In the genomic region with DNA sequence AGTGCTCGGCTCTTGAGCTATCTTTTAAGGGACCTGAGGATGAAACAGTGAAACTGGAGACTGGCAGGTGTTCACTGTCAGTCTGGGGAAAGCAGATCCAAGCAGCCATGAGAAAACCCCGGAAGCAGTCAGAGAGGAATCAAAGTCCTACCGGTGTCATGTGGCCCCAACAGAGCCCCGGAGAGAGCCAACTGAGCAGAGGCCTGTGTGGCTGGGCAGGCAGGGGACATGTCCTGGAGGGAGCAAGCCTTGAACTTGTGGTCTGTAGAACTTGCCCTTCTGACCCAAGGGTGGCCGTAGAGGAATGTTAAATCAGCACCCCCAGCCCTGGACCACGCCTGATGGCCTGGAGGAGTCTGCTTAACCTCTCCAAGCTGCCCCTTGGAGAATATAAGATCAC, we compare ENCODE assay signal across 27 cellular contexts.
"Had no signal": no experiment of that assay in that cellular context is flagged by ENCODE, and none has a peak within 500 bp of the region (broad histone marks: within the 10 kb centered on the region; RNA-seq: fewer than 3 reads in every experiment).

No MANE protein-coding gene starts in this region.

- H2AFZ ChIP-seq: hepatocyte, neural progenitor cell had no signal

- H3K79me2 ChIP-seq: hepatocyte had no signal

- DNase-seq: colonic mucosa; effector CD8-positive, alpha-beta T cell; endodermal cell; foreskin keratinocyte; heart left ventricle; left cardiac atrium; left lung; mesenchymal stem cell; midbrain; naive thymus-derived CD4-positive, alpha-beta T cell; posterior cingulate gyrus; retina; stimulated activated CD4-positive, alpha-beta T cell treated with anti-CD3 and anti-CD28 coated beads, Interleukin-2, amount 100 ng/mL, for 24 hours; stimulated activated CD4-positive, alpha-beta T cell treated with anti-CD3 and anti-CD28 coated beads, Interleukin-4, amount 100 ng/mL, for 24 hours; stimulated activated naive CD4-positive, alpha-beta T cell treated with Interleukin-2 at 50 U/mL for 16 hours; stomach; thyroid gland; trophoblast cell had no signal

- H3K27me3 ChIP-seq: colonic mucosa, foreskin keratinocyte, neural progenitor cell, thyroid gland had no signal

- H3K9me3 Mint-ChIP-seq: dendritic cell treated with granulocyte-macrophage colony-stimulating factor and Interleukin-4, amounts not matched to agents 40 ng/mL and 50 ng/mL, for 4 days; endodermal cell; naive thymus-derived CD4-positive, alpha-beta T cell; nephron; neural progenitor cell; stimulated activated effector memory CD8-positive, alpha-beta T cell treated with anti-CD3 and anti-CD28 coated beads, Interleukin-12 subunit alpha, Interleukin-12 subunit beta, amount 100 ng/mL, for 72 hours had no signal

- H3K4me1 Mint-ChIP-seq: endodermal cell; naive thymus-derived CD4-positive, alpha-beta T cell; neural progenitor cell; stimulated activated effector memory CD8-positive, alpha-beta T cell treated with anti-CD3 and anti-CD28 coated beads, Interleukin-12 subunit alpha, Interleukin-12 subunit beta, amount 100 ng/mL, for 72 hours had no signal

- H3K27ac Mint-ChIP-seq: dendritic cell treated with granulocyte-macrophage colony-stimulating factor and Interleukin-4, amounts not matched to agents 40 ng/mL and 50 ng/mL, for 4 days; endodermal cell; naive thymus-derived CD4-positive, alpha-beta T cell; nephron; neural progenitor cell; stimulated activated effector memory CD8-positive, alpha-beta T cell treated with anti-CD3 and anti-CD28 coated beads, Interleukin-12 subunit alpha, Interleukin-12 subunit beta, amount 100 ng/mL, for 72 hours had no signal

- ATAC-seq: esophagus mucosa; foreskin keratinocyte; gastroesophageal sphincter; heart left ventricle; left cardiac atrium; left lung; naive thymus-derived CD4-positive, alpha-beta T cell; sciatic nerve; stimulated activated effector memory CD8-positive, alpha-beta T cell treated with anti-CD3 and anti-CD28 coated beads, Interleukin-12 subunit alpha, Interleukin-12 subunit beta, amount 100 ng/mL, for 72 hours had no signal

- H3K27ac ChIP-seq: colonic mucosa, epithelial cell of prostate, foreskin keratinocyte, gastroesophageal sphincter, heart left ventricle, hepatocyte, left lung, neural progenitor cell, stomach, thyroid gland had no signal

- H3K4me3 Mint-ChIP-seq: dendritic cell treated with granulocyte-macrophage colony-stimulating factor and Interleukin-4, amounts not matched to agents 40 ng/mL and 50 ng/mL, for 4 days; endodermal cell; naive thymus-derived CD4-positive, alpha-beta T cell; nephron; neural progenitor cell; stimulated activated effector memory CD8-positive, alpha-beta T cell treated with anti-CD3 and anti-CD28 coated beads, Interleukin-12 subunit alpha, Interleukin-12 subunit beta, amount 100 ng/mL, for 72 hours had no signal

- H3K4me3 ChIP-seq: colonic mucosa, gastroesophageal sphincter, heart left ventricle, hepatocyte, left lung, neural progenitor cell, stomach, thyroid gland had no signal

- H3K4me2 ChIP-seq: hepatocyte, neural progenitor cell had no signal

- H3K9me3 ChIP-seq: colonic mucosa, gastroesophageal sphincter, heart left ventricle, left lung, stomach, thyroid gland had no signal

- H3K9ac ChIP-seq: neural progenitor cell had no signal

- H3K36me3 Mint-ChIP-seq: naive thymus-derived CD4-positive, alpha-beta T cell; neural progenitor cell; stimulated activated effector memory CD8-positive, alpha-beta T cell treated with anti-CD3 and anti-CD28 coated beads, Interleukin-12 subunit alpha, Interleukin-12 subunit beta, amount 100 ng/mL, for 72 hours had no signal

- H3K36me3 ChIP-seq: colonic mucosa, gastroesophageal sphincter, heart left ventricle, left lung, neural progenitor cell, stomach, thyroid gland had no signal

- H3K4me1 ChIP-seq: colonic mucosa, foreskin keratinocyte, gastroesophageal sphincter, heart left ventricle, left lung, neural progenitor cell, stomach, thyroid gland had no signal
